ENCODE assay signal across 9 cellular contexts in the genomic region with DNA sequence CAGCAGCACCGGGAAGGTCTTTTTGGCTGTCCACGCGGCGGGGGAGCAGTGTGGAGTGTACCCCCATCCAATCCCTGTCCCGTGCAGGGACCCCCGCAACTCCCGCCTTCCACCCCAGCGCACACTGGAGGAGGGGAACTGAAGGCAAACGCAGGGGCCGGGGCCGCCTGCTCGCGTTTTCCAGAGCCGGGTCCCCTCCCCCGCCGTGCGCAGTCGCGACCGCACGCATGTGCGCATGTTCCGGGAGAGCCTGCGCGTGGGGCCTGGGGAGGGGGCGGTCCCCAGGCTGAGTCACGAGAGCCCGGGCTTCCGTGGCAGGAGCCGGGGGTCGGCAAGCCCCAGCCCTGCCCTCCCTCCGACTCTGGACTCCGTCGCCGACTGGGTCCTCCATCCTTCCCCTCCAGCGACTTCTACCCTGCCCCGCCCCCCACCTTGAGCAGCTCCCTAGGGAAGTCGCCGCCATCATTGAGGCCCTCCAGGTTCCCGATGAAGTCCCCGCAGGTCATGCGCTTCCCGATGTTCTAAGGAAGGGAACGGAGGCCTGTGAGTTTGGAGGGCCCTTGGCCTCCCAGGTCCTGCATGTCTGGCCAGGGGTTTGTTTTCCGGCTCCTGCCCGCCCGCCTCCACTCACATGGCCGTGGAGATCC. TPM values are rescaled to one million over a fixed set of nuclear protein-coding genes. Genes with fewer than 3 reads are reported as not detected.
DNase-seq lines count a peak whose midpoint lies in the region; ATAC-seq and TF ChIP-seq lines count a peak whose summit lies in the region.
"Had no signal": no experiment of that assay in that cellular context is flagged by ENCODE, and none has a peak within 500 bp of the region (broad histone marks: within the 10 kb centered on the region; RNA-seq: fewer than 3 reads in every experiment).

No MANE protein-coding gene starts in this region.

- DNase-seq in mammary epithelial cell (no peak), mesendoderm (no peak), stomach (no peak), AG08395 (ENCODE audit: low spot score) (no peak), GM13976 (ENCODE audit: low spot score) (no peak), COR-L47 (lab: John Stamatoyannopoulos, UW) (no peak)

- H3K4me1 ChIP-seq in mammary epithelial cell (ENCODE audit: insufficient read depth, low read length) (peaks cover 2% of the 10 kb centered on the region), mesendoderm (ENCODE audit: control insufficient read depth, low read depth, low read length) (no peaks in the 10 kb centered on the region), stomach (peaks cover 14 to 39% (median 28%) of the 10 kb centered on the region in 4 donors)

- no peak overlapping the region for H2BK15ac ChIP-seq in mesendoderm (replicated peaks; ENCODE audit: low read depth)

- H3K56ac ChIP-seq in mesendoderm (ENCODE audit: low read length): peak overlapping the region; percentile 54

- no peak overlapping the region for H2BK5ac ChIP-seq in mesendoderm (ENCODE audit: low read length)

- in situ Hi-C loops in mammary epithelial cell (cut with MboI; ENCODE audit: low sequenced_read_pairs in 2 of 2) (no loop called here), GM13976 (cut with MboI; ENCODE audit: low sequenced_read_pairs, unreplicated experiment) (no loop called here)

- H3K79me1 ChIP-seq in mesendoderm (ENCODE audit: low read length): no peaks in the 10 kb centered on the region

- H2AK5ac ChIP-seq in mesendoderm (ENCODE audit: low read length): no peak overlapping the region

- TF ChIP-seq EP300 in stomach (IDR thresholded peaks at IDR 0.05): no peak

- H3K27me3 ChIP-seq in mammary epithelial cell (ENCODE audit: insufficient read depth, low read length) (peaks cover 30% of the 10 kb centered on the region), mesendoderm (ENCODE audit: insufficient read depth, low read length, poor library complexity) (peaks cover 32% of the 10 kb centered on the region), stomach (peaks cover 24 to 92% (median 80%) of the 10 kb centered on the region in 3 donors)

- H4K20me1 ChIP-seq in mammary epithelial cell (ENCODE audit: insufficient read depth, low read length): no peaks in the 10 kb centered on the region

- peak overlapping the region; percentile 11 for H3K23ac ChIP-seq in mesendoderm (ENCODE audit: low read length)

- intact Hi-C loops in mammary epithelial cell (cut with micrococcal nuclease) (no loop called here), stomach (cut with DNase I; ENCODE audit: low total_unique reads) (no loop called here)

- H3K4me2 ChIP-seq in mammary epithelial cell (ENCODE audit: insufficient read depth, low read depth, low read length): peak overlapping the region; percentile 58
- peak overlapping the region; percentile 25 for H3K4me2 ChIP-seq in mesendoderm (ENCODE audit: low read length)

- no peak overlapping the region for H4K5ac ChIP-seq in mesendoderm (ENCODE audit: low read length)

- no peaks in the 10 kb centered on the region for H3K79me2 ChIP-seq in mammary epithelial cell (ENCODE audit: insufficient read depth, low read length)
- no peaks in the 10 kb centered on the region for H3K79me2 ChIP-seq in mesendoderm (ENCODE audit: control insufficient read depth, insufficient read depth, low read length)

- H3K4me3 ChIP-seq in WI38 (ENCODE audit: low read depth, low read length): peak overlapping the region; percentile 33
- H3K4me3 ChIP-seq in mammary epithelial cell (replicated peaks in 1 of 3; ENCODE audit: insufficient read depth in 1 of 3, low read depth in 2 of 3, low read length in 3 of 3): peak overlapping the region in 1 of 3 experiments; percentile 15
- no peak overlapping the region for H3K4me3 ChIP-seq in mesendoderm (ENCODE audit: low read length)
- H3K4me3 ChIP-seq in stomach: peak overlapping the region; percentile 36 to 55 (median 52)
- H3K4me3 ChIP-seq: lung had no signal

- H3K36me3 ChIP-seq in mammary epithelial cell (ENCODE audit: insufficient read depth, low read length): no peaks in the 10 kb centered on the region
- no peaks in the 10 kb centered on the region for H3K36me3 ChIP-seq in mesendoderm (ENCODE audit: control insufficient read depth, insufficient read depth, low read length)
- no peaks in the 10 kb centered on the region for H3K36me3 ChIP-seq in stomach

- H4K8ac ChIP-seq in mesendoderm (ENCODE audit: low read depth, low read length): no peak overlapping the region

- TF ChIP-seq CTCF in WI38 (IDR thresholded peaks at IDR 0.05; ENCODE audit: low read depth, low read length): no peak
- no peak for TF ChIP-seq CTCF in mammary epithelial cell (conservative IDR thresholded peaks at IDR 0.05 in 1 of 2, IDR thresholded peaks at IDR 0.05 in 1 of 2; ENCODE audit: extremely low read depth in 1 of 2, insufficient read depth in 1 of 2, low read depth in 1 of 2, low read length in 2 of 2)
- TF ChIP-seq CTCF in stomach (IDR thresholded peaks at IDR 0.05): no peak
- no peak for TF ChIP-seq CTCF in GM13976 (IDR thresholded peaks at IDR 0.05; ENCODE audit: borderline replicate concordance, control extremely low read depth, extremely low read depth, insufficient read depth, missing control alignments)

- no peak for TF ChIP-seq POLR2A in stomach (IDR thresholded peaks at IDR 0.05)

- WGBS in mammary epithelial cell (ENCODE audit: low coverage, missing lambda C conversion rate): 2% methylated on average over 23 of the region's 48 CpGs
- no CpG with 5 or more reads among the region's 48 CpGs for WGBS in mesendoderm (ENCODE audit: extremely low coverage, insufficient coverage, low lambda C conversion rate)
- WGBS in stomach, 5 donors: 3 to 6% (median 4%) methylated on average over 9 to 48 of the region's 48 CpGs

- H2AFZ ChIP-seq in mammary epithelial cell (ENCODE audit: low read depth, low read length): peak overlapping the region; percentile 46

- dilution Hi-C loops in mammary epithelial cell (cut with HindIII; ENCODE audit: low sequenced_read_pairs): no loop called here

- H3K9me3 ChIP-seq in mammary epithelial cell (replicated peaks; ENCODE audit: insufficient read depth, low read length) (no peaks in the 10 kb centered on the region), stomach (no peaks in the 10 kb centered on the region)

- H2BK120ac ChIP-seq in mesendoderm (ENCODE audit: low read depth, low read length): no peak overlapping the region

- no peak overlapping the region for H3K18ac ChIP-seq in mesendoderm (ENCODE audit: low read length)

- H3K9ac ChIP-seq in mammary epithelial cell (ENCODE audit: insufficient read depth, low read length): no peak overlapping the region
- H3K9ac ChIP-seq in mesendoderm (ENCODE audit: low read length): peak overlapping the region; percentile 48

- CTCF ChIA-PET in mammary epithelial cell (lab: Charles Lee; ENCODE audit: low non-redundant PET): no interaction called here

- no TSS peak for BruUV-seq in mammary epithelial cell (replicated peaks; lab: Mats Ljungman, UMichigan)

- H3K27ac ChIP-seq in mammary epithelial cell (ENCODE audit: insufficient read depth, low read depth, low read length) (no peak overlapping the region), mesendoderm (ENCODE audit: low read depth, low read length) (no peak overlapping the region), stomach (peak overlapping the region in 4 of 5 donors; percentile 26 to 98 (median 70))

- H3K4ac ChIP-seq in mesendoderm (ENCODE audit: low read depth, low read length): no peak overlapping the region

- no peak for ATAC-seq in GM19328 (IDR thresholded peaks at IDR 0.05; ENCODE audit: unreplicated experiment)

RNA-seq across cellular contexts. Expression of gene PSD, which starts 8.0 kb away (rescaled TPM):
- total RNA-seq in mammary epithelial cell (under 1 TPM; 0.50 to 0.82 TPM), stomach (10 to 100 TPM; 24.5 to 74.7 (median 24.6) TPM)
- polyA plus RNA-seq in mammary epithelial cell (0.16 TPM), stomach (10 to 100 TPM in 1 of 3 donors, 1 to 10 TPM in 2; 2.2 to 10.4 (median 2.3) TPM)
- polyA minus RNA-seq in mammary epithelial cell: not detected
- polyA plus RNA-seq in mesendoderm (2013, experiment 1 of 2): 0.44 TPM
- polyA plus RNA-seq in mesendoderm (2013, experiment 2 of 2): 0.53 TPM

RNA-seq across cellular contexts. Expression of gene FBXL15, which starts 10.1 kb away (rescaled TPM):
- total RNA-seq in mammary epithelial cell: 1 to 10 TPM; 5.0 to 7.0 TPM
- 6.5 TPM for polyA plus RNA-seq in mammary epithelial cell
- polyA minus RNA-seq in mammary epithelial cell: 0.41 TPM
- 5.0 TPM for polyA plus RNA-seq in mesendoderm (2013, experiment 1 of 2)
- polyA plus RNA-seq in mesendoderm (2013, experiment 2 of 2): 4.6 TPM
- total RNA-seq in stomach: 100 to 1,000 TPM in 1 of 5 donors, 10 to 100 TPM in 2, 1 to 10 TPM in 2; 3.5 to 315 (median 15.6) TPM
- polyA plus RNA-seq in stomach: 10 to 100 TPM; 19.2 to 21.4 (median 20.4) TPM

RNA-seq across cellular contexts. Expression of gene NFKB2, which starts 15.0 kb away (rescaled TPM):
- 10 to 100 TPM; 12.3 to 73.5 TPM for total RNA-seq in mammary epithelial cell
- polyA plus RNA-seq in mammary epithelial cell: 16.8 TPM
- polyA minus RNA-seq in mammary epithelial cell: 10.5 TPM
- polyA plus RNA-seq in mesendoderm (2013, experiment 1 of 2): 5.3 TPM
- polyA plus RNA-seq in mesendoderm (2013, experiment 2 of 2): 4.7 TPM
- total RNA-seq in stomach: 10 to 100 TPM in 4 of 5 donors, 1 to 10 TPM in 1; 9.7 to 84.0 (median 26.7) TPM
- 10 to 100 TPM; 19.2 to 25.6 (median 20.0) TPM for polyA plus RNA-seq in stomach

RNA-seq across cellular contexts. Expression of gene CUEDC2, which starts 21.8 kb away (rescaled TPM):
- total RNA-seq in mammary epithelial cell (10 to 100 TPM; 32.0 to 49.5 TPM), stomach (100 to 1,000 TPM in 1 of 5 donors, 10 to 100 TPM in 4; 15.9 to 145 (median 31.8) TPM)
- polyA plus RNA-seq in mammary epithelial cell (68.1 TPM), stomach (10 to 100 TPM; 48.6 to 59.2 (median 49.2) TPM)
- 14.6 TPM for polyA minus RNA-seq in mammary epithelial cell
- polyA plus RNA-seq in mesendoderm (2013, experiment 1 of 2): 39.1 TPM
- polyA plus RNA-seq in mesendoderm (2013, experiment 2 of 2): 40.9 TPM

RNA-seq across cellular contexts. Expression of gene C10orf95, which starts 40.8 kb away (rescaled TPM):
- total RNA-seq in mammary epithelial cell (1 to 10 TPM; 1.5 to 2.0 TPM), stomach (1 to 10 TPM in 1 of 5 donors, not detected in 4; 8.0 TPM)
- polyA plus RNA-seq in mammary epithelial cell (1.2 TPM), stomach (under 1 TPM; 0.46 to 0.62 (median 0.53) TPM)
- not detected for polyA minus RNA-seq in mammary epithelial cell
- polyA plus RNA-seq in mesendoderm (2013, experiment 1 of 2): 0.24 TPM
- 0.21 TPM for polyA plus RNA-seq in mesendoderm (2013, experiment 2 of 2)

Comparison
In these comparisons a context has a peak if more than half of its experiments do, and no peak if none do; other contexts are left out.
1. H3K27ac ChIP-seq: peak in stomach (4 of 5); none in mammary epithelial cell (single experiment) and mesendoderm (single experiment).
2. RNA of gene PSD, which starts 8.0 kb away (total RNA-seq): 24.5 to 74.7 TPM in stomach; 0.50 to 0.82 TPM in mammary epithelial cell; every median in the first group is over 10 times any median in the second.